8 cellular contexts compared by ENCODE assay signal in the genomic region with DNA sequence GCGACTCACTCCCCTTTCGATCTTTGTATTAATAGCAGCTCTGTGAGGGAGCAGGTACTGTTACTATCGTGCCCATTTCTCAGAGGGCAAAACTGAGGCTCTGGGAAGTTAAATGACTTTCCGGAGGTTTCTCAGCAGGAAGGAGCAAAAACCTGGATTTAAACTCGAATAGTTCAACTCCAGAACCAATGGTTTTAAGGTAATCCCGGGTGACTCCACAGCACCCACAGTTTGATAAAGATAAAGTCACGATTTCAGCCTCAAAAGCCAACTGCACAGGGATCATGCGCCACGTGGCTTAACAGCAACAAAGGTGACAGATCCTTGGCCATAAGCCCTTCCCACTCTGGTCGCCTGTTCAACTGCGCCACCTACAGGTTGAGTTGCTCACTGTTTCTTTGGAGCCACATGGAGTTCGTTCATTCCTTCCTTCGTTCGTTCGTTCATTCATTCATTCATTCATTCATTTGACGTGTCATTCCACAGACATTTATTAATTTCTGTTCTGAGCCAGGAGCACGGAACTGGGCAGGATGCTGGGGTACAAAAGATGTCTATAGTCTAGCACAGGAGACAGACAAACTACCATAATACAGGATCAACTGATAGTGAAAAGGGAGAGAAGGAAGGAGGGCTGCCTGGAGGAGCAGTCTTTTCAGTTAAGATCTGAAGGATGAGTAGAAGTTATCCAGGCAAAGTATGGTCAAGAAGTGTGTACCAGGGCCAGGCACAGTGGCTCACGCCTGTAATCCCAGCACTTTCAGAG.
DNase-seq lines count a peak whose midpoint lies in the region; ATAC-seq and TF ChIP-seq lines count a peak whose summit lies in the region.

No MANE protein-coding gene starts in this region.

- DNase-seq in GM06990 (ENCODE audit: extremely low read depth, insufficient read length): no peak
- DNase-seq in NCI-H2029 (lab: John Stamatoyannopoulos, UW): peak; percentile 61
- DNase-seq in activated CD4-positive, alpha-beta T cell treated with anti-CD3 and anti-CD28 coated beads, Interleukin-2, amount 50 U/mL, for 1 hour: peak; percentile 28
- peak; percentile 79 to 84 for DNase-seq in erythroblast (lab: John Stamatoyannopoulos, UW)

- ATAC-seq in HG03378 (IDR thresholded peaks at IDR 0.05; ENCODE audit: unreplicated experiment): no peak

- H3K4me1 ChIP-seq in muscle layer of colon (ENCODE audit: insufficient read depth, low read length) (peaks cover 11% of the 10 kb centered on the region), stomach smooth muscle (ENCODE audit: control insufficient read depth, insufficient read depth, low read length) (peaks cover 12% of the 10 kb centered on the region)

- H3K4me3 ChIP-seq in GM06990 (replicated peaks; ENCODE audit: low read depth, low read length) (no peak overlapping the region), muscle layer of colon (ENCODE audit: low read depth in 1 of 2, low read length in 2 of 2) (peak overlapping the region; percentile 0 to 58), stomach smooth muscle (ENCODE audit: low read length in 2 of 2) (peak overlapping the region; percentile 18 to 62)

- H3K27ac ChIP-seq in 22Rv1 (no peak overlapping the region), muscle layer of colon (ENCODE audit: low read depth, low read length) (no peak overlapping the region), stomach smooth muscle (ENCODE audit: low read length) (no peak overlapping the region)

- TF ChIP-seq POLR2A in erythroblast (IDR thresholded peaks at IDR 0.05; ENCODE audit: low read length): no peak

- peak; percentile 82 for TF ChIP-seq CTCF in 22Rv1 (IDR thresholded peaks at IDR 0.05)
- TF ChIP-seq CTCF in GM06990 (IDR thresholded peaks at IDR 0.05; ENCODE audit: insufficient read depth, low read length, poor library complexity, severe bottlenecking): peak; percentile 69

- H3K9me3 ChIP-seq in muscle layer of colon (ENCODE audit: low read length) (no peaks in the 10 kb centered on the region), stomach smooth muscle (ENCODE audit: control insufficient read depth in 2 of 2, low read length in 2 of 2) (no peaks in the 10 kb centered on the region)

- H3K36me3 ChIP-seq in GM06990 (ENCODE audit: control insufficient read depth, insufficient read depth, low read length) (no peaks in the 10 kb centered on the region), muscle layer of colon (ENCODE audit: insufficient read depth, low read length) (no peaks in the 10 kb centered on the region), stomach smooth muscle (ENCODE audit: control insufficient read depth in 2 of 2, insufficient read depth in 2 of 2, low read length in 2 of 2) (no peaks in the 10 kb centered on the region)

- H3K9ac ChIP-seq in muscle layer of colon (ENCODE audit: low read length): no peak overlapping the region
- no peak overlapping the region for H3K9ac ChIP-seq in stomach smooth muscle (ENCODE audit: low read length in 2 of 2)

- no peaks in the 10 kb centered on the region for H3K27me3 ChIP-seq in GM06990 (replicated peaks; ENCODE audit: control insufficient read depth, insufficient read depth, low read length)
- H3K27me3 ChIP-seq in muscle layer of colon (ENCODE audit: control insufficient read depth in 1 of 2, insufficient read depth in 2 of 2, low read length in 2 of 2): peaks cover 0 to 5% of the 10 kb centered on the region in 2 donors
- peaks cover 10 to 18% of the 10 kb centered on the region in 2 donors for H3K27me3 ChIP-seq in stomach smooth muscle (ENCODE audit: control insufficient read depth in 1 of 2, insufficient read depth in 2 of 2, low read length in 2 of 2)
